In genomic region chr11:22624742-22625447, GRCh38 we compare ENCODE assay signal across 8 cellular contexts. TPM values are rescaled to one million over a fixed set of nuclear protein-coding genes. Genes with fewer than 3 reads are reported as not detected.
DNase-seq lines count a peak whose midpoint lies in the region; ATAC-seq and TF ChIP-seq lines count a peak whose summit lies in the region.

No MANE protein-coding gene starts in this region.

- H3K9me3 Mint-ChIP-seq in stimulated activated naive CD8-positive, alpha-beta T cell treated with anti-CD3 and anti-CD28 coated beads, Interleukin-15, amount 100 ng/mL, for 72 hours, result peaks cover 3 to 4% of the 10 kb centered on the region in 2 donors

- peak overlapping the region; percentile 97 to 99 for H3K27ac Mint-ChIP-seq in stimulated activated naive CD8-positive, alpha-beta T cell treated with anti-CD3 and anti-CD28 coated beads, Interleukin-15, amount 100 ng/mL, for 72 hours

- H3K9me3 ChIP-seq in esophagus muscularis mucosa, result no peaks in the 10 kb centered on the region

- H3K4me1 ChIP-seq in esophagus muscularis mucosa, result peaks cover 9 to 24% (median 18%) of the 10 kb centered on the region in 4 donors

- no peak for TF ChIP-seq EP300 in esophagus muscularis mucosa (IDR thresholded peaks at IDR 0.05)

- DNase-seq in CMK (ENCODE audit: low read depth) (peak; percentile 15), NCI-H69 (lab: John Stamatoyannopoulos, UW) (peak; percentile 93), esophagus muscularis mucosa (ENCODE audit: extremely low spot score) (no peak), myocyte (ENCODE audit: low read depth) (peak; percentile 53)
- peak; percentile 78 for DNase-seq in activated CD8-positive, alpha-beta memory T cell treated with anti-CD3 and anti-CD28 coated beads, Interleukin-2, amount 50 U/mL, for 48 hours
- DNase-seq in stimulated activated naive CD8-positive, alpha-beta T cell treated with anti-CD3 and anti-CD28 coated beads, Interleukin-15, amount 100 ng/mL, for 72 hours, result peak in 1 of 2 donors; percentile 69

- peak overlapping the region; percentile 81 to 95 (median 88) for H3K27ac ChIP-seq in esophagus muscularis mucosa (replicated peaks in 1 of 4)

- intact Hi-C loops in esophagus muscularis mucosa (cut with DNase I), result loop anchor here (10.0 kb wide), 1 partner anchor 200 kb away; the partner anchor contains the start of gene SVIP

- no peaks in the 10 kb centered on the region for H3K27me3 Mint-ChIP-seq in stimulated activated naive CD8-positive, alpha-beta T cell treated with anti-CD3 and anti-CD28 coated beads, Interleukin-15, amount 100 ng/mL, for 72 hours

- no peak for TF ChIP-seq POLR2A in esophagus muscularis mucosa (IDR thresholded peaks at IDR 0.05; ENCODE audit: low read depth)

- H3K4me3 ChIP-seq in esophagus muscularis mucosa, result peak overlapping the region; percentile 65 to 91 (median 82)

- TF ChIP-seq CTCF in esophagus muscularis mucosa (IDR thresholded peaks at IDR 0.05), result peak; percentile 26 to 45 (median 33)

- peaks cover 46% of the 10 kb centered on the region for H3K4me1 Mint-ChIP-seq in stimulated activated naive CD8-positive, alpha-beta T cell treated with anti-CD3 and anti-CD28 coated beads, Interleukin-15, amount 100 ng/mL, for 72 hours

- WGBS in esophagus muscularis mucosa, result 20% methylated on average over 7 of the region's 31 CpGs

- H3K4me3 Mint-ChIP-seq in stimulated activated naive CD8-positive, alpha-beta T cell treated with anti-CD3 and anti-CD28 coated beads, Interleukin-15, amount 100 ng/mL, for 72 hours, result peak overlapping the region; percentile 95 to 99

- peak; percentile 54 for ATAC-seq in GM19397 (IDR thresholded peaks at IDR 0.05; ENCODE audit: unreplicated experiment)
- peak; percentile 31 for ATAC-seq in HG03565 (IDR thresholded peaks at IDR 0.05; ENCODE audit: unreplicated experiment)
- ATAC-seq in stimulated activated naive CD8-positive, alpha-beta T cell treated with anti-CD3 and anti-CD28 coated beads, Interleukin-15, amount 100 ng/mL, for 72 hours, result peak; percentile 72

- H3K36me3 ChIP-seq in esophagus muscularis mucosa, result no peaks in the 10 kb centered on the region

- H3K27me3 ChIP-seq in esophagus muscularis mucosa, result no peaks in the 10 kb centered on the region

RNA-seq across cellular contexts. Expression of gene FANCF, which starts 0.7 kb away (rescaled TPM):
- total RNA-seq in esophagus muscularis mucosa, result 1 to 10 TPM; 3.6 to 6.7 (median 4.9) TPM
- total RNA-seq in myocyte, result 4.2 and 5.6 TPM in 2 replicates
- polyA plus RNA-seq in myocyte (2012), result 3.2 TPM

RNA-seq across cellular contexts. Expression of gene GAS2, which starts 41.5 kb away (rescaled TPM):
- 1 to 10 TPM in 3 of 4 donors, under 1 TPM in 1; 0.65 to 4.2 (median 1.4) TPM for total RNA-seq in esophagus muscularis mucosa
- 0.83 and 2.1 TPM in 2 replicates for total RNA-seq in myocyte
- 0.15 TPM for polyA plus RNA-seq in myocyte (2012)
